In the genomic region with DNA sequence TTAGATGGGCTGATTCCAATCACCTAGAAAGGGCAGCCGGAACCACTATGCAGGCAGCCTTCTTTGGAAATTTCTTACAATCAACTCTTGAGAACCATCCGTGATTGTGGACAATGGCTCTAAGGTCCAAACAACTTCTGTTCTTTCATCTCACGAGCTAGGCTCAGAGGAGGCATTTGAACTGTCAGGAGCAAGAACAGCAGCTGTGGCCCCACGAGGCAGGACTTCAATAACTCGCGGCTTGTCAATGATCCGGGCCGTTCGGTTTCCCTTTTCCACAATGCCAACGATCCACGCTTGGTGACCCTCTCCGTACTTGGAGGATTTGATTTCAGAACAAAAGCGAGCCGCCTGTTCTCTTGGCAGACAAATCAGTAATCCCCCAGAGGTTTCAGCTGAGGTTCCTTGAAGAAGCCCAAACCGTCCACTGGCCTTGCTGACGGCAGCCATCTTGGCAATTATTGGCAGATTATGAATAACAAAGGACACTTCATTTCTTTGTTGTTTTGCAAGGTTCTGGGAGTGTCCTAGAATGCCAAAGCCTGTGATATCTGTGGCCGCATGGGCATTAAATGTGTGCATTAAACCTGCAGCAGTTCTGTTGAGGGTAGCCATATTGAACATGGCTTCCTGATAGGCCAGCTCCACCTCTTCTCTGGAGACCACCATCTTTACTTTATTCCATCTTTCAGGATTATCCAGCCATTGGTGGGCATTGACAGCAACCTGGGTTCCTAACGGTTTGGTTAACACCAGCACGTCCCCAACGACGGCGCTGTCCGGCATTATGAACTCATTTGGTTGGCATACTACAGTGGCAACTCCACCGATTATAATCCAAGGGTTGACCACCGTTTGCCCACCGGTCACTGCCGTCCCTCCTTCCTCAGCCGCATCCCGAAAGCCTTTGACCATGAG, we compare ENCODE assay signal across 8 cellular contexts. TPM values are rescaled to one million over a fixed set of nuclear protein-coding genes. Genes with fewer than 3 reads are reported as not detected.
DNase-seq lines count a peak whose midpoint lies in the region; ATAC-seq and TF ChIP-seq lines count a peak whose summit lies in the region.

No MANE protein-coding gene starts in this region.

- peaks cover 2% of the 10 kb centered on the region for H3K36me3 ChIP-seq in kidney epithelial cell (ENCODE audit: control insufficient read depth, insufficient read depth, low read length)
- no peaks in the 10 kb centered on the region for H3K36me3 ChIP-seq in thoracic aorta

- H3K4me3 ChIP-seq in kidney epithelial cell (ENCODE audit: low read depth, low read length) (peak overlapping the region; percentile 75), thoracic aorta (peak overlapping the region; percentile 82)

- no peaks in the 10 kb centered on the region for H3K9me3 ChIP-seq in thoracic aorta

- TF ChIP-seq CTCF in kidney epithelial cell (IDR thresholded peaks at IDR 0.05; ENCODE audit: insufficient read depth, low read length, poor library complexity, severe bottlenecking) (no peak), thoracic aorta (IDR thresholded peaks at IDR 0.05) (no peak)

- H3K27ac ChIP-seq in thoracic aorta: peak overlapping the region in 1 of 2 donors; percentile 85

- H3K27me3 Mint-ChIP-seq in activated CD4-positive, alpha-beta T cell treated with anti-CD3 and anti-CD28 coated beads, Interleukin-2, amount 10 ng/mL, durations not matched to agents 24 days and 14 days: no peaks in the 10 kb centered on the region

- peak overlapping the region; percentile 90 for H3K27ac Mint-ChIP-seq in activated CD4-positive, alpha-beta T cell treated with anti-CD3 and anti-CD28 coated beads, Interleukin-2, amount 10 ng/mL, durations not matched to agents 24 days and 14 days
- peak overlapping the region; percentile 44 to 92 for H3K27ac Mint-ChIP-seq in activated naive CD4-positive, alpha-beta T cell treated with anti-CD3 and anti-CD28 coated beads, Interleukin-2, amount 50 U/mL, for 72 hours

- ATAC-seq in activated naive CD4-positive, alpha-beta T cell treated with anti-CD3 and anti-CD28 coated beads, Interleukin-2, amount 50 U/mL, for 72 hours: no peak
- no peak for ATAC-seq in thoracic aorta (ENCODE audit: insufficient number of reproducible peaks, low FRiP score, low read depth)

- no peak for DNase-seq in activated CD4-positive, alpha-beta T cell treated with anti-CD3 and anti-CD28 coated beads, Interleukin-2, amount 10 ng/mL, durations not matched to agents 24 days and 14 days
- DNase-seq in activated CD4-positive, alpha-beta T cell treated with anti-CD3 and anti-CD28 coated beads for 48 hours: no peak
- no peak for DNase-seq in activated naive CD4-positive, alpha-beta T cell treated with anti-CD3 and anti-CD28 coated beads, Interleukin-2, amount 50 U/mL, for 72 hours (ENCODE audit: low spot score in 2 of 2)
- DNase-seq in kidney epithelial cell (ENCODE audit: low read depth) (no peak), thoracic aorta (ENCODE audit: low spot score) (no peak), foreskin melanocyte (no peak), SK-N-DZ (ENCODE audit: low spot score) (no peak), KBM-7 (no peak)

- intact Hi-C loops in activated CD4-positive, alpha-beta T cell treated with anti-CD3 and anti-CD28 coated beads, Interleukin-2, amount 10 ng/mL, durations not matched to agents 24 days and 14 days (cut with micrococcal nuclease): loop anchor here (1.0 kb wide), 3 partner anchors 9 to 14 kb away; partner anchors contain the start of gene DCTPP1

- H3K27me3 ChIP-seq in kidney epithelial cell (ENCODE audit: control insufficient read depth, insufficient read depth, low read length) (no peaks in the 10 kb centered on the region), thoracic aorta (replicated peaks; ENCODE audit: insufficient read depth) (no peaks in the 10 kb centered on the region)

- in situ Hi-C loops in KBM-7 (cut with MboI; ENCODE audit: low pct_unique_long_range_greater_than_20kb, low sequenced_read_pairs): no loop called here

- no peaks in the 10 kb centered on the region for H3K9me3 Mint-ChIP-seq in activated CD4-positive, alpha-beta T cell treated with anti-CD3 and anti-CD28 coated beads, Interleukin-2, amount 10 ng/mL, durations not matched to agents 24 days and 14 days
- peaks cover 3 to 8% of the 10 kb centered on the region in 2 donors for H3K9me3 Mint-ChIP-seq in activated naive CD4-positive, alpha-beta T cell treated with anti-CD3 and anti-CD28 coated beads, Interleukin-2, amount 50 U/mL, for 72 hours

- peaks cover 31% of the 10 kb centered on the region for H3K36me3 Mint-ChIP-seq in activated CD4-positive, alpha-beta T cell treated with anti-CD3 and anti-CD28 coated beads, Interleukin-2, amount 10 ng/mL, durations not matched to agents 24 days and 14 days (ENCODE audit: low read depth)
- H3K36me3 Mint-ChIP-seq in activated naive CD4-positive, alpha-beta T cell treated with anti-CD3 and anti-CD28 coated beads, Interleukin-2, amount 50 U/mL, for 72 hours: peaks cover 29 to 32% of the 10 kb centered on the region in 2 donors

- H3K4me1 Mint-ChIP-seq in activated CD4-positive, alpha-beta T cell treated with anti-CD3 and anti-CD28 coated beads, Interleukin-2, amount 10 ng/mL, durations not matched to agents 24 days and 14 days: peaks cover 33% of the 10 kb centered on the region

- H3K4me1 ChIP-seq in thoracic aorta (ENCODE audit: control insufficient read depth in 1 of 2, low read depth in 2 of 2): peaks cover 9 to 20% of the 10 kb centered on the region in 2 donors

- H3K4me3 Mint-ChIP-seq in activated CD4-positive, alpha-beta T cell treated with anti-CD3 and anti-CD28 coated beads, Interleukin-2, amount 10 ng/mL, durations not matched to agents 24 days and 14 days: peak overlapping the region; percentile 89

RNA-seq across cellular contexts. Expression of gene SEPHS2, which starts 1.2 kb away (rescaled TPM):
- 79.7 and 80.2 TPM in 2 replicates for total RNA-seq in activated CD4-positive, alpha-beta T cell treated with anti-CD3 and anti-CD28 coated beads, Interleukin-2, amount 10 ng/mL, durations not matched to agents 24 days and 14 days
- total RNA-seq in activated naive CD4-positive, alpha-beta T cell treated with anti-CD3 and anti-CD28 coated beads, Interleukin-2, amount 50 U/mL, for 72 hours: 10 to 100 TPM; 54.8 to 62.7 TPM
- total RNA-seq in kidney epithelial cell (45.2 and 51.3 TPM in 2 replicates), thoracic aorta (10 to 100 TPM; 18.1 to 30.3 TPM)
- polyA plus RNA-seq in SK-N-DZ (2014; cell fraction: cytosol; rRNA removed): 4.0 and 5.0 TPM in 2 replicates
- 1.1 and 8.8 TPM in 2 replicates for polyA plus RNA-seq in SK-N-DZ (2014; cell fraction: nucleus; rRNA removed)

RNA-seq across cellular contexts. Expression of gene DCTPP1, which starts 14.7 kb away (rescaled TPM):
- total RNA-seq in activated CD4-positive, alpha-beta T cell treated with anti-CD3 and anti-CD28 coated beads, Interleukin-2, amount 10 ng/mL, durations not matched to agents 24 days and 14 days: 167 and 176 TPM in 2 replicates
- 100 to 1,000 TPM in 1 of 2 donors, 10 to 100 TPM in 1; 53.1 to 113 TPM for total RNA-seq in activated naive CD4-positive, alpha-beta T cell treated with anti-CD3 and anti-CD28 coated beads, Interleukin-2, amount 50 U/mL, for 72 hours
- 42.1 and 50.5 TPM in 2 replicates for total RNA-seq in kidney epithelial cell
- total RNA-seq in thoracic aorta: 10 to 100 TPM; 16.7 to 24.0 TPM
- polyA plus RNA-seq in SK-N-DZ (2014; cell fraction: cytosol; rRNA removed): 128 and 179 TPM in 2 replicates
- polyA plus RNA-seq in SK-N-DZ (2014; cell fraction: nucleus; rRNA removed): 78.1 and 78.2 TPM in 2 replicates

RNA-seq across cellular contexts. Expression of gene ITGAL, which starts 28.1 kb away (rescaled TPM):
- total RNA-seq in activated CD4-positive, alpha-beta T cell treated with anti-CD3 and anti-CD28 coated beads, Interleukin-2, amount 10 ng/mL, durations not matched to agents 24 days and 14 days: 264 and 267 TPM in 2 replicates
- total RNA-seq in activated naive CD4-positive, alpha-beta T cell treated with anti-CD3 and anti-CD28 coated beads, Interleukin-2, amount 50 U/mL, for 72 hours: 100 to 1,000 TPM; 297 to 390 TPM
- total RNA-seq in kidney epithelial cell (0.04 TPM in 1 of 2 replicates, not detected in the other), thoracic aorta (1 to 10 TPM; 3.2 to 5.4 TPM)
- polyA plus RNA-seq in SK-N-DZ (2014; cell fraction: cytosol; rRNA removed): not detected in 2 replicates
- 0.14 TPM in 1 of 2 replicates, not detected in the other for polyA plus RNA-seq in SK-N-DZ (2014; cell fraction: nucleus; rRNA removed)

RNA-seq across cellular contexts. Expression of gene ZNF771, which starts 37.1 kb away (rescaled TPM):
- 8.6 and 10.3 TPM in 2 replicates for total RNA-seq in activated CD4-positive, alpha-beta T cell treated with anti-CD3 and anti-CD28 coated beads, Interleukin-2, amount 10 ng/mL, durations not matched to agents 24 days and 14 days
- total RNA-seq in activated naive CD4-positive, alpha-beta T cell treated with anti-CD3 and anti-CD28 coated beads, Interleukin-2, amount 50 U/mL, for 72 hours: 1 to 10 TPM; 4.4 to 7.9 TPM
- 10.3 and 16.7 TPM in 2 replicates for total RNA-seq in kidney epithelial cell
- total RNA-seq in thoracic aorta: 10 to 100 TPM; 21.8 to 25.7 TPM
- 27.7 and 40.1 TPM in 2 replicates for polyA plus RNA-seq in SK-N-DZ (2014; cell fraction: cytosol; rRNA removed)
- polyA plus RNA-seq in SK-N-DZ (2014; cell fraction: nucleus; rRNA removed): 21.8 and 34.0 TPM in 2 replicates

RNA-seq across cellular contexts. Expression of gene ZNF48, which starts 49.3 kb away (rescaled TPM):
- 16.5 and 18.3 TPM in 2 replicates for total RNA-seq in activated CD4-positive, alpha-beta T cell treated with anti-CD3 and anti-CD28 coated beads, Interleukin-2, amount 10 ng/mL, durations not matched to agents 24 days and 14 days
- 10 to 100 TPM in 1 of 2 donors, 1 to 10 TPM in 1; 7.6 to 10.9 TPM for total RNA-seq in activated naive CD4-positive, alpha-beta T cell treated with anti-CD3 and anti-CD28 coated beads, Interleukin-2, amount 50 U/mL, for 72 hours
- total RNA-seq in kidney epithelial cell: 24.4 and 27.4 TPM in 2 replicates
- total RNA-seq in thoracic aorta: 10 to 100 TPM; 10.9 to 11.1 TPM
- polyA plus RNA-seq in SK-N-DZ (2014; cell fraction: cytosol; rRNA removed): 35.7 and 36.2 TPM in 2 replicates
- polyA plus RNA-seq in SK-N-DZ (2014; cell fraction: nucleus; rRNA removed): 28.7 and 38.1 TPM in 2 replicates

Comparison
In these comparisons a context has a peak if more than half of its experiments do, and no peak if none do; other contexts are left out.
1. RNA of gene ITGAL, which starts 28.1 kb away (total RNA-seq): 297 to 390 TPM in activated naive CD4-positive, alpha-beta T cell treated with anti-CD3 and anti-CD28 coated beads, Interleukin-2, amount 50 U/mL, for 72 hours and 264 to 267 TPM in activated CD4-positive, alpha-beta T cell treated with anti-CD3 and anti-CD28 coated beads, Interleukin-2, amount 10 ng/mL, durations not matched to agents 24 days and 14 days; 3.2 to 5.4 TPM in thoracic aorta and 0.04 TPM in kidney epithelial cell; every median in the first group is over 10 times any median in the second.